8 cellular contexts compared by ENCODE assay signal in genomic region chr13:52599037-52599852, GRCh38. TPM values are rescaled to one million over a fixed set of nuclear protein-coding genes. Genes with fewer than 3 reads are reported as not detected.
DNase-seq lines count a peak whose midpoint lies in the region; ATAC-seq and TF ChIP-seq lines count a peak whose summit lies in the region.

No MANE protein-coding gene starts in this region.

- H3K4me1 ChIP-seq in lower lobe of right lung (peaks cover 13% of the 10 kb centered on the region), tibial artery (peaks cover 0 to 19% (median 12%) of the 10 kb centered on the region in 4 donors)

- intact Hi-C loops in lower lobe of right lung (cut with DNase I) (no loop called here), tibial artery (cut with DNase I; ENCODE audit: low total_unique reads) (no loop called here)

- no peaks in the 10 kb centered on the region for H3K36me3 ChIP-seq in lower lobe of right lung
- no peaks in the 10 kb centered on the region for H3K36me3 ChIP-seq in tibial artery

- ATAC-seq in GM21619 (IDR thresholded peaks at IDR 0.05; ENCODE audit: unreplicated experiment), result peak; percentile 6
- peak; percentile 20 to 27 for ATAC-seq in lower lobe of right lung
- ATAC-seq in HG03159 (IDR thresholded peaks at IDR 0.05; ENCODE audit: unreplicated experiment), result no peak

- H3K9me3 ChIP-seq in lower lobe of right lung, result no peaks in the 10 kb centered on the region
- no peaks in the 10 kb centered on the region for H3K9me3 ChIP-seq in tibial artery

- DNase-seq in DMS 273 treated with DMSO at 0.1 percent for 48 hours (lab: John Stamatoyannopoulos, UW), result peak; percentile 49
- DNase-seq in NCI-H2227 treated with DMSO at 0.1 percent for 48 hours (lab: John Stamatoyannopoulos, UW), result peak; percentile 30
- peak; percentile 52 for DNase-seq in cerebellar cortex (ENCODE audit: low spot score)
- no peak for DNase-seq in lower lobe of right lung
- DNase-seq in tibial artery, result no peak
- DNase-seq in GM19240 (ENCODE audit: insufficient read length, low spot score), result no peak

- H3K27ac ChIP-seq in lower lobe of right lung (peak overlapping the region; percentile 81), tibial artery (peak overlapping the region; percentile 74)

- H3K4me3 ChIP-seq in lower lobe of right lung (peak overlapping the region; percentile 69), tibial artery (peak overlapping the region; percentile 61 to 79)

- H3K27me3 ChIP-seq in lower lobe of right lung (ENCODE audit: low read depth) (no peaks in the 10 kb centered on the region), tibial artery (no peaks in the 10 kb centered on the region)

- no peak for TF ChIP-seq CTCF in lower lobe of right lung (IDR thresholded peaks at IDR 0.05)
- TF ChIP-seq CTCF in tibial artery (IDR thresholded peaks at IDR 0.05), result no peak

RNA-seq across cellular contexts. Expression of gene HNRNPA1L2, which starts 43.0 kb away (rescaled TPM):
- 5.7 TPM for total RNA-seq in lower lobe of right lung

RNA-seq across cellular contexts. Expression of gene SUGT1, which starts 53.4 kb away (rescaled TPM):
- 42.3 TPM for total RNA-seq in lower lobe of right lung

Comparison
In these comparisons a context has a peak if more than half of its experiments do, and no peak if none do; other contexts are left out.
1. DNase-seq: peak in DMS 273 treated with DMSO at 0.1 percent for 48 hours (single experiment), NCI-H2227 treated with DMSO at 0.1 percent for 48 hours (single experiment) and cerebellar cortex (single experiment); none in lower lobe of right lung (single experiment), tibial artery (0 of 2) and GM19240 (single experiment).